In the genomic region with DNA sequence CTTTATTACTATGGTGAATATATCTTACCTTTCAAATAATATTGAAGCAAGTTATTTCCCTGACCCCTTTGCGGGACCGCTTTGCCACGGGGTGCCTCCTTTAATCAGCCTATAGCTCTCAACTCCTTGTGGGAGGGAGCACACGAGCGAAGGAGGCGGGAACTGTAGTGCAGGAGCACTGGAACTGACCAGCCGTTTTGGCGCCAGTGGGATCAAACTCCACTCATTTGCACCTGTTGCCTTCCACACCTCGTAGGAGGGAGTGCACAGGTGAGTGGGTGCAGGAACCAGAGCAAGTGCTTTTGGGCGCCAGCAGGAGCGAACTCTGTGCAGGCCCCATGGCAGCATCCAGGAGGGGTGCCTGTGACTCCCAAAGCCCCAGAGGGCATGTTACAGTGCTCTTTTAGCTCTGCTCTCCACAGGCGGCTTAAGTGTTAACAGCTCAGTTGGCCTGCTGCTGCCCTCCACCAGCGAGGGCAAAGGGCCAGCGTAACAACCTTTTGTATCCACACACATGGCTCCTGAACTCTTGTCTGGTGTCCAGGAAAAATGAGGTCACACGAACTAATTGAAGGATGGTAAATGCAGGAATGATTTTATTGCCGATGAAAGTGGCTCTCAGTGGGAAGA, we compare ENCODE assay signal across 17 cellular contexts.
DNase-seq lines count a peak whose midpoint lies in the region; ATAC-seq, FAIRE-seq and TF ChIP-seq lines count a peak whose summit lies in the region.
"Had no signal": no experiment of that assay in that cellular context is flagged by ENCODE, and none has a peak within 500 bp of the region (broad histone marks: within the 10 kb centered on the region; RNA-seq: fewer than 3 reads in every experiment).

No MANE protein-coding gene starts in this region.

- TF ChIP-seq EP300 in HepG2 (IDR thresholded peaks at IDR 0.05; ENCODE audit: low read depth in 2 of 2, low read length in 2 of 2) = no peak
- TF ChIP-seq EP300 in HepG2 (CRISPR knock-in tag; IDR thresholded peaks at IDR 0.05; ENCODE audit: borderline replicate concordance) = no peak

- H3K36me3 ChIP-seq in liver (ENCODE audit: control insufficient read depth in 4 of 4, insufficient read depth in 3 of 4, low read depth in 1 of 4, low read length in 3 of 4) (peaks cover 0 to 10% (median 4%) of the 10 kb centered on the region in 4 donors), HepG2 (replicated peaks in 1 of 2; ENCODE audit: control insufficient read depth in 1 of 2, insufficient read depth in 2 of 2, low read length in 2 of 2) (peaks cover 0 to 3% of the 10 kb centered on the region in 2 experiments; a peak in 1 of 5 replicates), left lung (peaks cover 0 to 6% of the 10 kb centered on the region in 2 donors)

- DNase-seq in HepG2 (ENCODE audit: low spot score) (no peak), SHP77 (lab: John Stamatoyannopoulos, UW) (peak; percentile 38 to 64), left colon (no peak), GM10248 (ENCODE audit: extremely low spot score) (no peak), left lung (no peak)
- DNase-seq in activated CD4-positive, alpha-beta T cell treated with anti-CD3 and anti-CD28 coated beads, Interleukin-2, amount 50 U/mL, for 4 hours = no peak
- DNase-seq in activated effector memory CD4-positive, alpha-beta T cell treated with Interleukin-2 at 50 U/mL for 16 hours = no peak
- DNase-seq: Caco-2, DMS53, GF-D8, GOT3, NCI-H1694, NCI-H2171, NCI-H446 treated with DMSO at 0.1 percent for 48 hours, NCI-H748 treated with DMSO at 0.1 percent for 48 hours, SIG-M5 had no signal

- H3K27me3 ChIP-seq in liver (ENCODE audit: control insufficient read depth in 4 of 4, insufficient read depth in 4 of 4, low read length in 3 of 4) = no peaks in the 10 kb centered on the region
- H3K27me3 ChIP-seq in HepG2 (ENCODE audit: control insufficient read depth in 1 of 2, insufficient read depth in 2 of 2, low read length in 2 of 2) = no peaks in the 10 kb centered on the region
- H3K27me3 ChIP-seq in left lung = no peaks in the 10 kb centered on the region

- CTCF ChIA-PET in HepG2 (lab: Yijun Ruan, JAX; ENCODE audit: low intra/inter-chr PET ratio, low total read pairs) = no interaction called here
- CTCF ChIA-PET in GM10248 (lab: Yijun Ruan, JAX) = no interaction called here

- TF ChIP-seq CTCF in liver (IDR thresholded peaks at IDR 0.05; ENCODE audit: low read depth, low read length, missing input control) = no peak
- TF ChIP-seq CTCF in HepG2 (CRISPR knock-in tag; IDR thresholded peaks at IDR 0.05) = no peak
- TF ChIP-seq CTCF in GM10248 (IDR thresholded peaks at IDR 0.05; ENCODE audit: control extremely low read depth, extremely low read depth, low read depth, missing control alignments) = no peak
- no peak for TF ChIP-seq CTCF in left lung (IDR thresholded peaks at IDR 0.05)

- no peak overlapping the region for H3K4me2 ChIP-seq in HepG2 (ENCODE audit: low read depth, low read length)

- no TSS peak for BruUV-seq in HepG2 (replicated peaks; lab: Mats Ljungman, UMichigan)

- TF ChIP-seq POLR2A in HepG2 (IDR thresholded peaks at IDR 0.05; ENCODE audit: insufficient read depth in 1 of 2, low read depth in 2 of 2, low read length in 2 of 2) = no peak

- intact Hi-C loops in HepG2 (cut with micrococcal nuclease; ENCODE audit: unreplicated experiment) (no loop called here), left colon (cut with DNase I, micrococcal nuclease) (no loop called here), left lung (cut with DNase I) (no loop called here)

- peaks cover 0 to 15% (median 7%) of the 10 kb centered on the region in 4 donors for H3K4me1 ChIP-seq in liver (ENCODE audit: control insufficient read depth in 4 of 4, insufficient read depth in 4 of 4, low read length in 3 of 4)
- H3K4me1 ChIP-seq in HepG2 (ENCODE audit: insufficient read depth, low read length) = no peaks in the 10 kb centered on the region
- no peaks in the 10 kb centered on the region for H3K4me1 ChIP-seq in left lung
- H3K4me1 ChIP-seq: Caco-2 had no signal

- no peaks in the 10 kb centered on the region for H3K79me2 ChIP-seq in HepG2 (ENCODE audit: insufficient read depth, low read length)

- no peaks in the 10 kb centered on the region for H4K20me1 ChIP-seq in HepG2 (ENCODE audit: insufficient read depth, low read length)

- no peak overlapping the region for H2AFZ ChIP-seq in HepG2 (ENCODE audit: low read length)

- H3K27ac ChIP-seq in liver (ENCODE audit: low read depth in 1 of 2, low read length in 2 of 2) = peak overlapping the region; percentile 68 to 84
- no peak overlapping the region for H3K27ac ChIP-seq in HepG2 (ENCODE audit: extremely low read length, insufficient read depth, low read length)
- no peak overlapping the region for H3K27ac ChIP-seq in left lung

- TF ChIP-seq RAD21 in liver (IDR thresholded peaks at IDR 0.05) = peak; percentile 31 to 58
- TF ChIP-seq RAD21 in HepG2 (CRISPR knock-in tag; IDR thresholded peaks at IDR 0.05) = no peak

- in situ Hi-C loops in HepG2 (cut with HindIII; ENCODE audit: extremely low pct_ligation_motif_present, low pct_unique_long_range_greater_than_20kb) = no loop called here

- WGBS in liver = 40% methylated on average over 16 of the region's 16 CpGs
- WGBS in HepG2 (ENCODE audit: low lambda C conversion rate) = 87% methylated on average over 14 of the region's 16 CpGs

- H3K9ac ChIP-seq in liver (ENCODE audit: low read depth in 1 of 2, low read length in 2 of 2) (peak overlapping the region in 1 of 2 donors; percentile 54), HepG2 (ENCODE audit: insufficient read depth, low read depth, low read length) (no peak overlapping the region)

- H3K4me3 ChIP-seq in liver (ENCODE audit: low read depth in 1 of 3, low read length in 3 of 3) (no peak overlapping the region), HepG2 (replicated peaks in 1 of 3; ENCODE audit: insufficient read depth in 1 of 3, low read depth in 2 of 3, low read length in 3 of 3) (no peak overlapping the region), left lung (no peak overlapping the region)

- ATAC-seq in HepG2 (no peak), left colon (peak; percentile 24), left lung (no peak)

- FAIRE-seq in HepG2 (lab: Jason Lieb, UNC) = no peak

- POLR2A ChIA-PET in HepG2 (lab: Yijun Ruan, JAX) (no interaction called here), GM10248 (lab: Yijun Ruan, JAX) (no interaction called here)

- H3K9me3 ChIP-seq in liver (ENCODE audit: control insufficient read depth in 4 of 4, low read length in 3 of 4) (peaks cover 0 to 3% (median 2%) of the 10 kb centered on the region in 4 donors), HepG2 (ENCODE audit: low read length) (no peaks in the 10 kb centered on the region; the same call in 1 of the 2 replicates), left lung (peaks cover 0 to 24% of the 10 kb centered on the region in 2 donors)

TF ChIP-seq in liver, 16 proteins besides CTCF, POLR2A, EP300 and RAD21 (continues in another document):
- TF ChIP-seq, protein P1, sequence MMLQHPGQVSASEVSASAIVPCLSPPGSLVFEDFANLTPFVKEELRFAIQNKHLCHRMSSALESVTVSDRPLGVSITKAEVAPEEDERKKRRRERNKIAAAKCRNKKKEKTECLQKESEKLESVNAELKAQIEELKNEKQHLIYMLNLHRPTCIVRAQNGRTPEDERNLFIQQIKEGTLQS (IDR thresholded peaks at IDR 0.05) = peak; percentile 22
- TF ChIP-seq NR2F2 (IDR thresholded peaks at IDR 0.05) (peak; percentile 45), HNF4G (IDR thresholded peaks at IDR 0.05) (peak; percentile 79), HNF4A (conservative IDR thresholded peaks at IDR 0.05) (peak; percentile 91 to 94), EGR1 (IDR thresholded peaks at IDR 0.05; ENCODE audit: low read depth in 2 of 2) (peak in 1 of 2 donors; percentile 52), JUND (IDR thresholded peaks at IDR 0.05) (peak; percentile 82 to 88), GABPA (IDR thresholded peaks at IDR 0.05 in 1 of 2, conservative IDR thresholded peaks at IDR 0.05 in 1 of 2) (no peak), SP1 (IDR thresholded peaks at IDR 0.05) (peak; percentile 83), RXRA (IDR thresholded peaks at IDR 0.05) (peak; percentile 94), MAX (IDR thresholded peaks at IDR 0.05) (peak; percentile 82), TAF1 (conservative IDR thresholded peaks at IDR 0.05) (no peak)

TF ChIP-seq in HepG2, 621 proteins besides CTCF, POLR2A, EP300 and RAD21 (continues in another document):
- TF ChIP-seq CREM (IDR thresholded peaks at IDR 0.05) = no peak
- no peak for TF ChIP-seq CREM (CRISPR knock-in tag; IDR thresholded peaks at IDR 0.05)
- TF ChIP-seq, protein P2, sequence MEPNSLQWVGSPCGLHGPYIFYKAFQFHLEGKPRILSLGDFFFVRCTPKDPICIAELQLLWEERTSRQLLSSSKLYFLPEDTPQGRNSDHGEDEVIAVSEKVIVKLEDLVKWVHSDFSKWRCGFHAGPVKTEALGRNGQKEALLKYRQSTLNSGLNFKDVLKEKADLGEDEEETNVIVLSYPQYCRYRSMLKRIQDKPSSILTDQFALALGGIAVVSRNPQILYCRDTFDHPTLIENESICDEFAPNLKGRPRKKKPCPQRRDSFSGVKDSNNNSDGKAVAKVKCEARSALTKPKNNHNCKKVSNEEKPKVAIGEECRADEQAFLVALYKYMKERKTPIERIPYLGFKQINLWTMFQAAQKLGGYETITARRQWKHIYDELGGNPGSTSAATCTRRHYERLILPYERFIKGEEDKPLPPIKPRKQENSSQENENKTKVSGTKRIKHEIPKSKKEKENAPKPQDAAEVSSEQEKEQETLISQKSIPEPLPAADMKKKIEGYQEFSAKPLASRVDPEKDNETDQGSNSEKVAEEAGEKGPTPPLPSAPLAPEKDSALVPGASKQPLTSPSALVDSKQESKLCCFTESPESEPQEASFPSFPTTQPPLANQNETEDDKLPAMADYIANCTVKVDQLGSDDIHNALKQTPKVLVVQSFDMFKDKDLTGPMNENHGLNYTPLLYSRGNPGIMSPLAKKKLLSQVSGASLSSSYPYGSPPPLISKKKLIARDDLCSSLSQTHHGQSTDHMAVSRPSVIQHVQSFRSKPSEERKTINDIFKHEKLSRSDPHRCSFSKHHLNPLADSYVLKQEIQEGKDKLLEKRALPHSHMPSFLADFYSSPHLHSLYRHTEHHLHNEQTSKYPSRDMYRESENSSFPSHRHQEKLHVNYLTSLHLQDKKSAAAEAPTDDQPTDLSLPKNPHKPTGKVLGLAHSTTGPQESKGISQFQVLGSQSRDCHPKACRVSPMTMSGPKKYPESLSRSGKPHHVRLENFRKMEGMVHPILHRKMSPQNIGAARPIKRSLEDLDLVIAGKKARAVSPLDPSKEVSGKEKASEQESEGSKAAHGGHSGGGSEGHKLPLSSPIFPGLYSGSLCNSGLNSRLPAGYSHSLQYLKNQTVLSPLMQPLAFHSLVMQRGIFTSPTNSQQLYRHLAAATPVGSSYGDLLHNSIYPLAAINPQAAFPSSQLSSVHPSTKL (CRISPR knock-in tag; IDR thresholded peaks at IDR 0.05) = no peak
- no peak for TF ChIP-seq ZNF331 (CRISPR knock-in tag; IDR thresholded peaks at IDR 0.05)
- TF ChIP-seq ZBTB1 (CRISPR knock-in tag; IDR thresholded peaks at IDR 0.05; ENCODE audit: borderline replicate concordance) = no peak
- no peak for TF ChIP-seq PAX8 (CRISPR knock-in tag; IDR thresholded peaks at IDR 0.05; ENCODE audit: borderline replicate concordance)
- TF ChIP-seq ZNF510 (CRISPR knock-in tag; IDR thresholded peaks at IDR 0.05; ENCODE audit: low read depth) = no peak
- TF ChIP-seq U2AF2 (IDR thresholded peaks at IDR 0.05; ENCODE audit: low read depth, low read length) = no peak
- no peak for TF ChIP-seq ZNF598 (CRISPR knock-in tag; IDR thresholded peaks at IDR 0.05; ENCODE audit: borderline replicate concordance)

Comparison
In these comparisons a context has a peak if more than half of its experiments do, and no peak if none do; other contexts are left out.
1. H3K27ac ChIP-seq: peak in liver (2 of 2); none in HepG2 (single experiment) and left lung (0 of 2).
2. DNase-seq: peak in SHP77 (2 of 2); none in HepG2 (single experiment), left colon (0 of 2), GM10248 (single experiment), left lung (0 of 2), activated CD4-positive, alpha-beta T cell treated with anti-CD3 and anti-CD28 coated beads, Interleukin-2, amount 50 U/mL, for 4 hours (0 of 2) and activated effector memory CD4-positive, alpha-beta T cell treated with Interleukin-2 at 50 U/mL for 16 hours (single experiment).